Comparison of ENCODE assay signal across 8 cellular contexts in genomic region chr1:22052115-22053017, GRCh38. TPM values are rescaled to one million over a fixed set of nuclear protein-coding genes. Genes with fewer than 3 reads are reported as not detected.
DNase-seq lines count a peak whose midpoint lies in the region; ATAC-seq, FAIRE-seq and TF ChIP-seq lines count a peak whose summit lies in the region.

Gene CDC42 (plus strand): TSS chr1:22052709. CDS start chr1:22078479, 25,770 bp downstream.

- TF ChIP-seq EP300 in HepG2 (IDR thresholded peaks at IDR 0.05; ENCODE audit: low read depth in 2 of 2, low read length in 2 of 2) (peak in 1 of 2 experiments; percentile 61; a peak in 2 of 4 replicates), HepG2 (CRISPR knock-in tag; IDR thresholded peaks at IDR 0.05; ENCODE audit: borderline replicate concordance) (no peak)

- CTCF ChIA-PET in HepG2 (lab: Yijun Ruan, JAX; ENCODE audit: low intra/inter-chr PET ratio, low total read pairs), result no interaction called here

- H3K9ac ChIP-seq in HepG2 (ENCODE audit: insufficient read depth, low read depth, low read length), result peak within 1 kb of the TSS; percentile 91

- H3K4me1 ChIP-seq in HepG2 (ENCODE audit: insufficient read depth, low read length), result peaks cover 66% of the 10 kb centered on the region

- H3K79me2 ChIP-seq in HepG2 (ENCODE audit: insufficient read depth, low read length), result peaks cover 39% of the 10 kb centered on the region

- FAIRE-seq in HepG2 (lab: Jason Lieb, UNC), result peak; percentile 68

- no peak for TF ChIP-seq CTCF in HepG2 (CRISPR knock-in tag; IDR thresholded peaks at IDR 0.05)

- peaks cover 37% of the 10 kb centered on the region for H4K20me1 ChIP-seq in HepG2 (ENCODE audit: insufficient read depth, low read length)

- peak; percentile 90 for ATAC-seq in GM19372 (IDR thresholded peaks at IDR 0.05; ENCODE audit: low read depth, unreplicated experiment)
- ATAC-seq in HG03521 (IDR thresholded peaks at IDR 0.05; ENCODE audit: unreplicated experiment), result peak; percentile 88
- peak; percentile 94 for ATAC-seq in HepG2

- peak; percentile 91 to 97 for TF ChIP-seq POLR2A in HepG2 (IDR thresholded peaks at IDR 0.05; ENCODE audit: insufficient read depth in 1 of 2, low read depth in 2 of 2, low read length in 2 of 2)

- POLR2A ChIA-PET in HepG2 (lab: Yijun Ruan, JAX), result interaction anchor here (0.8 to 3.8 kb wide), 14 partner anchors 12 to 1391 kb away, joined by 3 to 42 read pairs (median 4); partner anchors contain the start of gene DDOST

- 41% methylated on average over 28 of the region's 81 CpGs for WGBS in HepG2 (ENCODE audit: low lambda C conversion rate)

- no peaks in the 10 kb centered on the region; a peak in 1 of 5 replicates for H3K27me3 ChIP-seq in HepG2 (ENCODE audit: control insufficient read depth in 1 of 2, insufficient read depth in 2 of 2, low read length in 2 of 2)

- intact Hi-C loops in HepG2 (cut with micrococcal nuclease; ENCODE audit: unreplicated experiment), result no loop called here

- H3K4me2 ChIP-seq in HepG2 (ENCODE audit: low read depth, low read length), result peak within 1 kb of the TSS; percentile 80

- TF ChIP-seq RAD21 in HepG2 (CRISPR knock-in tag; IDR thresholded peaks at IDR 0.05), result no peak

- peak within 1 kb of the TSS; percentile 87 for H3K27ac ChIP-seq in HepG2 (ENCODE audit: extremely low read length, insufficient read depth, low read length)

- no peaks in the 10 kb centered on the region for H3K9me3 ChIP-seq in HepG2 (ENCODE audit: low read length)

- no peaks in the 10 kb centered on the region; a peak in 1 of 5 replicates for H3K36me3 ChIP-seq in HepG2 (replicated peaks in 1 of 2; ENCODE audit: control insufficient read depth in 1 of 2, insufficient read depth in 2 of 2, low read length in 2 of 2)

- H3K4me3 ChIP-seq in HepG2 (replicated peaks in 1 of 3; ENCODE audit: insufficient read depth in 1 of 3, low read depth in 2 of 3, low read length in 3 of 3), result peak within 1 kb of the TSS; percentile 81 to 90 (median 90)

- no TSS peak for BruUV-seq in HepG2 (replicated peaks; lab: Mats Ljungman, UMichigan)

- in situ Hi-C loops in HepG2 (cut with HindIII; ENCODE audit: extremely low pct_ligation_motif_present, low pct_unique_long_range_greater_than_20kb), result no loop called here

- no peak within 1 kb of the TSS for H2AFZ ChIP-seq in HepG2 (ENCODE audit: low read length)

- DNase-seq in C1 segment of cervical spinal cord (lab: John Stamatoyannopoulos, UW) (peak; percentile 33 to 96 (median 92)), NCI-H748 treated with DMSO at 0.1 percent for 48 hours (lab: John Stamatoyannopoulos, UW) (peak; percentile 81), dedifferentiated amniotic fluid mesenchymal stem cell (ENCODE audit: extremely low spot score) (peak; percentile 94), HepG2 (ENCODE audit: low spot score) (peak; percentile 91)
- DNase-seq in activated CD4-positive, alpha-beta T cell treated with anti-CD3 and anti-CD28 coated beads, Interleukin-2, amount 50 U/mL, for 24 hours (ENCODE audit: low read depth in 1 of 2, low spot score in 1 of 2), result peak; percentile 94 to 95
- DNase-seq in stimulated activated CD4-positive, alpha-beta T cell treated with anti-CD3 and anti-CD28 coated beads, Interleukin-2, amount 100 ng/mL, for 48 hours, result peak; percentile 95 to 97

TF ChIP-seq in HepG2, 621 proteins besides CTCF, POLR2A, EP300 and RAD21 (continues in another document):
- TF ChIP-seq MXD3 (CRISPR knock-in tag; IDR thresholded peaks at IDR 0.05) (peak; percentile 67), ZNF224 (CRISPR knock-in tag; IDR thresholded peaks at IDR 0.05) (peak; percentile 81; the same call in 1 of the 2 replicates), ZNF331 (CRISPR knock-in tag; IDR thresholded peaks at IDR 0.05) (peak; percentile 79), ZNF407 (CRISPR knock-in tag; IDR thresholded peaks at IDR 0.05; ENCODE audit: not compliant biosample characterization) (peak; percentile 84), AHR (CRISPR knock-in tag; IDR thresholded peaks at IDR 0.05) (peak; percentile 60; the same call in 1 of the 2 replicates)

RNA-seq across cellular contexts. Expression of gene CDC42, which starts in this region (rescaled TPM):
- total RNA-seq in HepG2 (2016; rRNA removed; fragmentation: Illumina TruSeq; extraction: Trizol), result 237 and 358 TPM in 2 replicates
- total RNA-seq in HepG2 (2016; cell fraction: cytosol; rRNA removed; fragmentation: Illumina TruSeq; extraction: Trizol; ENCODE audit: low read depth), result 58.8 and 63.4 TPM in 2 replicates
- 235 and 352 TPM in 2 replicates for total RNA-seq in HepG2 (2016; cell fraction: insoluble cytoplasmic fraction; rRNA removed; fragmentation: Illumina TruSeq; extraction: Trizol)
- total RNA-seq in HepG2 (2016; cell fraction: membrane; rRNA removed; fragmentation: Illumina TruSeq; extraction: Trizol), result 100 and 105 TPM in 2 replicates
- 82.8 and 91.5 TPM in 2 replicates for total RNA-seq in HepG2 (2016; cell fraction: nucleus; rRNA removed; fragmentation: Illumina TruSeq; extraction: Trizol)
- polyA plus RNA-seq in HepG2 (2011; rRNA removed), result 101 and 138 TPM in 2 replicates
- 72.7 and 116 TPM in 2 replicates for polyA plus RNA-seq in HepG2 (2011; cell fraction: cytosol; rRNA removed)
- polyA plus RNA-seq in HepG2 (2011; cell fraction: nucleus; rRNA removed), result 20.5 and 33.7 TPM in 2 replicates
- 197 and 216 TPM in 2 replicates for polyA plus RNA-seq in HepG2 (2012)
- polyA plus RNA-seq in HepG2 (2016; cell fraction: cytosol; fragmentation: Illumina TruSeq; extraction: Trizol; ENCODE audit: low read depth), result 20.7 and 25.5 TPM in 2 replicates
- 336 and 350 TPM in 2 replicates for polyA plus RNA-seq in HepG2 (2016; cell fraction: insoluble cytoplasmic fraction; fragmentation: Illumina TruSeq; extraction: Trizol; ENCODE audit: low read depth)
- polyA plus RNA-seq in HepG2 (2016; cell fraction: membrane; fragmentation: Illumina TruSeq; extraction: Trizol; ENCODE audit: low read depth), result 55.2 and 56.7 TPM in 2 replicates
- polyA plus RNA-seq in HepG2 (2016; cell fraction: nucleus; fragmentation: Illumina TruSeq; extraction: Trizol; ENCODE audit: insufficient read depth, low read depth), result 102 and 112 TPM in 2 replicates
- polyA minus RNA-seq in HepG2 (2011; rRNA and poly(A)+ RNA removed; ENCODE audit: low replicate concordance), result 81.6 and 140 TPM in 2 replicates
- polyA minus RNA-seq in HepG2 (2011; cell fraction: cytosol; rRNA and poly(A)+ RNA removed), result 96.1 and 107 TPM in 2 replicates
- polyA minus RNA-seq in HepG2 (2011; cell fraction: nucleus; rRNA and poly(A)+ RNA removed), result 31.8 and 39.2 TPM in 2 replicates

Comparison
In these comparisons a context has a peak if more than half of its experiments do, and no peak if none do; other contexts are left out.
1. Peak in every context shown above with its lines: DNase-seq, ATAC-seq, H3K4me3 ChIP-seq and H3K27ac ChIP-seq.